In genomic region chr9:81890104-81890503, GRCh38 we compare ENCODE assay signal across 16 cellular contexts. TPM values are rescaled to one million over a fixed set of nuclear protein-coding genes. Genes with fewer than 3 reads are reported as not detected.
DNase-seq lines count a peak whose midpoint lies in the region; ATAC-seq and TF ChIP-seq lines count a peak whose summit lies in the region.
"Had no signal": no experiment of that assay in that cellular context is flagged by ENCODE, and none has a peak within 500 bp of the region (broad histone marks: within the 10 kb centered on the region; RNA-seq: fewer than 3 reads in every experiment).

No MANE protein-coding gene starts in this region.

- no peak for TF ChIP-seq RAD21 in IMR-90 (IDR thresholded peaks at IDR 0.05; ENCODE audit: low read length)

- H3K23ac ChIP-seq in IMR-90 (ENCODE audit: low read depth, low read length) = no peak overlapping the region

- H3K9me1 ChIP-seq in IMR-90 (ENCODE audit: insufficient read depth, low read length) = no peaks in the 10 kb centered on the region

- H4K91ac ChIP-seq in IMR-90 (ENCODE audit: insufficient read depth, low read depth, low read length) = no peak overlapping the region

- no peak overlapping the region for H4K8ac ChIP-seq in IMR-90 (ENCODE audit: low read depth in 2 of 2, low read length in 2 of 2)

- no peaks in the 10 kb centered on the region; the same call in 1 of the 2 replicates for H3K4me1 ChIP-seq in IMR-90 (ENCODE audit: control insufficient read depth, insufficient read depth, low read length)
- H3K4me1 ChIP-seq: BLaER1 treated with 17β-estradiol and CSF1 and Interleukin-3, amounts not matched to agents 10 nM and 100 nM had no signal

- no peak for ATAC-seq in IMR-90 (ENCODE audit: low read depth)
- ATAC-seq in HG02852 (IDR thresholded peaks at IDR 0.05; ENCODE audit: unreplicated experiment) = no peak
- ATAC-seq: HCT116 had no signal

- H3K18ac ChIP-seq in IMR-90 (ENCODE audit: low read depth, low read length) = no peak overlapping the region

- H3K36me3 ChIP-seq in IMR-90 (ENCODE audit: control insufficient read depth, insufficient read depth, low read length) = no peaks in the 10 kb centered on the region
- H3K36me3 ChIP-seq: BLaER1 treated with 17β-estradiol and CSF1 and Interleukin-3, amounts not matched to agents 10 nM and 100 nM had no signal

- no peak overlapping the region for H2BK5ac ChIP-seq in IMR-90 (ENCODE audit: low read depth, low read length, poor library complexity, severe bottlenecking)

- no peak overlapping the region for H3K4me2 ChIP-seq in IMR-90 (ENCODE audit: low read depth, low read length)
- H3K4me2 ChIP-seq: BLaER1 treated with 17β-estradiol and CSF1 and Interleukin-3, amounts not matched to agents 10 nM and 100 nM had no signal

- WGBS in IMR-90 (ENCODE audit: extremely low coverage in 2 of 2, insufficient read length in 1 of 2), 2 experiments = 83% methylated on average over 2 of the region's 3 CpGs; no CpG with 5 or more reads in 1 of the 2 experiments

- intact Hi-C loops in IMR-90 (cut with micrococcal nuclease) = no loop called here

- no peak overlapping the region for H4K5ac ChIP-seq in IMR-90 (ENCODE audit: low read depth, low read length)

- H3K79me1 ChIP-seq in IMR-90 (ENCODE audit: low read depth in 1 of 2, low read length in 2 of 2) = no peaks in the 10 kb centered on the region

- H3K56ac ChIP-seq in IMR-90 (ENCODE audit: extremely low read depth, insufficient read depth, low read length) = no peak overlapping the region

- no peak overlapping the region for H2BK120ac ChIP-seq in IMR-90 (ENCODE audit: low read depth, low read length)

- CTCF ChIA-PET in IMR-90 (lab: Yijun Ruan, JAX) = interaction anchor here (0.8 kb wide), 1 partner anchor 14 kb away, joined by 3 read pairs; no protein-coding TSS in a partner anchor

- dilution Hi-C loops in IMR-90 (cut with HindIII; ENCODE audit: low sequenced_read_pairs, unreplicated experiment) = no loop called here

- H2AK5ac ChIP-seq in IMR-90 (ENCODE audit: low read depth, low read length) = peak overlapping the region; percentile 12; the same call in 1 of the 2 replicates

- H3K14ac ChIP-seq in IMR-90 (replicated peaks; ENCODE audit: low read depth, low read length) = no peak overlapping the region

- H3K27ac ChIP-seq in IMR-90 (ENCODE audit: insufficient read depth, low read length) = no peak overlapping the region
- H3K27ac ChIP-seq: BLaER1 treated with 17β-estradiol and CSF1 and Interleukin-3, amounts not matched to agents 10 nM and 100 nM; GM23248 had no signal

- DNase-seq in IMR-90 = no peak
- peak; percentile 63 for DNase-seq in amniotic epithelial cell (ENCODE audit: low read depth)
- DNase-seq in fibroblast of the aortic adventitia (ENCODE audit: low read depth) = peak; percentile 58
- peak; percentile 30 for DNase-seq in renal cortical epithelial cell (ENCODE audit: low read depth)
- DNase-seq in NCI-H187 (lab: John Stamatoyannopoulos, UW) = no peak
- DNase-seq in NCI-H2107 treated with DMSO at 0.1 percent for 48 hours (lab: John Stamatoyannopoulos, UW; ENCODE audit: unreplicated experiment) = no peak
- DNase-seq: ACHN; CD4-positive, alpha-beta T cell; DMS79; GM23248 had no signal

- no peak overlapping the region for H2AK9ac ChIP-seq in IMR-90 (replicated peaks; ENCODE audit: low read depth, low read length, poor library complexity)

- H3K9me3 ChIP-seq in IMR-90 (ENCODE audit: control insufficient read depth, insufficient read depth, low read length) = no peaks in the 10 kb centered on the region
- H3K9me3 ChIP-seq: BLaER1 treated with 17β-estradiol and CSF1 and Interleukin-3, amounts not matched to agents 10 nM and 100 nM had no signal

- POLR2A ChIA-PET in IMR-90 (lab: Charles Lee; ENCODE audit: unreplicated experiment) = interaction anchor here (0.8 kb wide), 1 partner anchor 10 kb away, joined by 3 read pairs; no protein-coding TSS in a partner anchor

- TF ChIP-seq POLR2A in IMR-90 (IDR thresholded peaks at IDR 0.05; ENCODE audit: low read depth, low read length) = no peak

- H3K4ac ChIP-seq in IMR-90 (ENCODE audit: low read depth, low read length) = no peak overlapping the region

- H3K27me3 ChIP-seq in IMR-90 (ENCODE audit: control insufficient read depth, insufficient read depth, low read length) = no peaks in the 10 kb centered on the region
- H3K27me3 ChIP-seq: BLaER1 treated with 17β-estradiol and CSF1 and Interleukin-3, amounts not matched to agents 10 nM and 100 nM had no signal

- H2AFZ ChIP-seq in IMR-90 (replicated peaks; ENCODE audit: low read length, poor library complexity) = peak overlapping the region; percentile 26
- H2AFZ ChIP-seq: GM23248 had no signal

- TF ChIP-seq CTCF in IMR-90 (conservative IDR thresholded peaks at IDR 0.05; ENCODE audit: low read depth, low read length) = no peak
- TF ChIP-seq CTCF in fibroblast of the aortic adventitia (IDR thresholded peaks at IDR 0.05; ENCODE audit: insufficient read depth, low read length) = no peak

- H3K4me3 ChIP-seq in IMR-90 (ENCODE audit: insufficient read depth, low read depth, low read length) (no peak overlapping the region), fibroblast of the aortic adventitia (ENCODE audit: low read depth, low read length) (no peak overlapping the region)
- H3K4me3 ChIP-seq: BLaER1 treated with 17β-estradiol and CSF1 and Interleukin-3, amounts not matched to agents 10 nM and 100 nM; GM23248 had no signal

- H2BK20ac ChIP-seq in IMR-90 (ENCODE audit: low read depth, low read length) = no peak overlapping the region

- H4K20me1 ChIP-seq in IMR-90 (ENCODE audit: insufficient read depth, low read length) = no peaks in the 10 kb centered on the region
- H4K20me1 ChIP-seq: BLaER1 treated with 17β-estradiol and CSF1 and Interleukin-3, amounts not matched to agents 10 nM and 100 nM had no signal

- H2BK15ac ChIP-seq in IMR-90 (ENCODE audit: low read depth, low read length) = no peak overlapping the region

- in situ Hi-C loops in IMR-90 (cut with MboI; ENCODE audit: low sequenced_read_pairs) = no loop called here

- BruUV-seq in IMR-90 (replicated peaks; lab: Mats Ljungman, UMichigan) = no TSS peak

- no peak overlapping the region for H3K9ac ChIP-seq in IMR-90 (ENCODE audit: low read depth, low read length)
- H3K9ac ChIP-seq: BLaER1 treated with 17β-estradiol and CSF1 and Interleukin-3, amounts not matched to agents 10 nM and 100 nM; GM23248 had no signal

TF ChIP-seq in IMR-90, 13 proteins besides CTCF, POLR2A, EP300 and RAD21:
- TF ChIP-seq NFE2L2 (IDR thresholded peaks at IDR 0.05; ENCODE audit: low read depth, low read length) (no peak), CEBPB (IDR thresholded peaks at IDR 0.05; ENCODE audit: low read depth, low read length) (peak; percentile 49; the same call in 1 of the 2 replicates), SMC3 (IDR thresholded peaks at IDR 0.05; ENCODE audit: low read depth, low read length) (no peak), MAZ (IDR thresholded peaks at IDR 0.05; ENCODE audit: borderline replicate concordance, low read depth, low read length) (no peak)

RNA-seq across cellular contexts. Expression of gene SPATA31D4, which starts 38.1 kb away (rescaled TPM):
- total RNA-seq in IMR-90 (2012; rRNA removed) = not detected in 2 replicates
- not detected in 2 replicates for polyA plus RNA-seq in IMR-90 (2012; rRNA removed)
- polyA plus RNA-seq in IMR-90 (2012; cell fraction: cytosol; rRNA removed) = not detected in 2 replicates
- polyA plus RNA-seq in IMR-90 (2012; cell fraction: nucleus; rRNA removed; ENCODE audit: low replicate concordance) = not detected in 2 replicates
- total RNA-seq in fibroblast of the aortic adventitia (ENCODE audit: low replicate concordance) = not detected in 2 replicates
- total RNA-seq in renal cortical epithelial cell = not detected in 2 replicates
- total RNA-seq: A172; CD4-positive, alpha-beta T cell; G401; GM23248 had no signal
- polyA plus RNA-seq: GM23248, IgD-negative memory B cell had no signal

RNA-seq across cellular contexts. Expression of gene SPATA31D3, which starts 53.2 kb away (rescaled TPM):
- not detected in 2 replicates for total RNA-seq in IMR-90 (2012; rRNA removed)
- polyA plus RNA-seq in IMR-90 (2012; rRNA removed) = not detected in 2 replicates
- not detected in 2 replicates for polyA plus RNA-seq in IMR-90 (2012; cell fraction: cytosol; rRNA removed)
- polyA plus RNA-seq in IMR-90 (2012; cell fraction: nucleus; rRNA removed; ENCODE audit: low replicate concordance) = not detected in 2 replicates
- not detected in 2 replicates for total RNA-seq in fibroblast of the aortic adventitia (ENCODE audit: low replicate concordance)
- total RNA-seq in renal cortical epithelial cell = not detected in 2 replicates
- total RNA-seq: A172; CD4-positive, alpha-beta T cell; G401; GM23248 had no signal
- polyA plus RNA-seq: GM23248, IgD-negative memory B cell had no signal

Comparison
In these comparisons a context has a peak if more than half of its experiments do, and no peak if none do; other contexts are left out.
1. DNase-seq: peak in amniotic epithelial cell (single experiment), fibroblast of the aortic adventitia (single experiment) and renal cortical epithelial cell (single experiment); none in IMR-90 (single experiment), NCI-H187 (0 of 2) and NCI-H2107 treated with DMSO at 0.1 percent for 48 hours (single experiment).